In genomic region chr19:42074513-42075363, GRCh38 we compare ENCODE assay signal across 8 cellular contexts. TPM values are rescaled to one million over a fixed set of nuclear protein-coding genes. Genes with fewer than 3 reads are reported as not detected.
DNase-seq lines count a peak whose midpoint lies in the region; ATAC-seq, FAIRE-seq and TF ChIP-seq lines count a peak whose summit lies in the region.

No MANE protein-coding gene starts in this region.

- H4K20me1 ChIP-seq in OCI-LY1 (ENCODE audit: insufficient read depth, low read length) (no peaks in the 10 kb centered on the region), mammary epithelial cell (ENCODE audit: insufficient read depth, low read length) (no peaks in the 10 kb centered on the region)

- peak overlapping the region; percentile 94 for H4K8ac ChIP-seq in mesenchymal stem cell (ENCODE audit: low read length)

- H2AK5ac ChIP-seq in mesenchymal stem cell (ENCODE audit: low read length, severe bottlenecking) = peak overlapping the region; percentile 69

- BruUV-seq in mammary epithelial cell (replicated peaks; lab: Mats Ljungman, UMichigan) = no TSS peak

- TF ChIP-seq CTCF in GM06990 (IDR thresholded peaks at IDR 0.05; ENCODE audit: insufficient read depth, low read length, poor library complexity, severe bottlenecking) (no peak), OCI-LY1 (IDR thresholded peaks at IDR 0.05; ENCODE audit: low read length) (no peak), mammary epithelial cell (conservative IDR thresholded peaks at IDR 0.05 in 1 of 2, IDR thresholded peaks at IDR 0.05 in 1 of 2; ENCODE audit: extremely low read depth in 1 of 2, insufficient read depth in 1 of 2, low read depth in 1 of 2, low read length in 2 of 2) (no peak)

- peak overlapping the region in 1 of 2 experiments; percentile 78 for H2BK12ac ChIP-seq in mesenchymal stem cell (ENCODE audit: low read length in 2 of 2)

- H3K4me3 ChIP-seq in GM06990 (replicated peaks; ENCODE audit: low read depth, low read length) (peak overlapping the region; percentile 96), OCI-LY1 (ENCODE audit: low read depth, low read length, poor library complexity, severe bottlenecking) (peak overlapping the region; percentile 72), mammary epithelial cell (replicated peaks in 1 of 3; ENCODE audit: insufficient read depth in 1 of 3, low read depth in 2 of 3, low read length in 3 of 3) (peak overlapping the region; percentile 54 to 72 (median 68)), mesenchymal stem cell (ENCODE audit: insufficient read depth in 1 of 2, low read depth in 1 of 2, low read length in 2 of 2) (peak overlapping the region in 1 of 2 experiments; percentile 82)

- H3K79me1 ChIP-seq in mesenchymal stem cell (replicated peaks; ENCODE audit: low read length, poor library complexity, severe bottlenecking) = peaks cover 7% of the 10 kb centered on the region

- H3K4me1 ChIP-seq in OCI-LY1 (ENCODE audit: insufficient read depth, low read length, severe bottlenecking) (peaks cover 22% of the 10 kb centered on the region), mammary epithelial cell (ENCODE audit: insufficient read depth, low read length) (peaks cover 28% of the 10 kb centered on the region), mesenchymal stem cell (ENCODE audit: control insufficient read depth, insufficient read depth, low read depth, low read length) (peaks cover 27% of the 10 kb centered on the region)

- dilution Hi-C loops in mammary epithelial cell (cut with HindIII; ENCODE audit: low sequenced_read_pairs) = no loop called here

- intact Hi-C loops in mammary epithelial cell (cut with micrococcal nuclease) = loop anchor here (1.0 to 5.0 kb wide), 3 partner anchors 23 to 187 kb away; partner anchors contain the start of gene RABAC1

- H3K9ac ChIP-seq in OCI-LY1 (ENCODE audit: low read length) = peak overlapping the region; percentile 90
- H3K9ac ChIP-seq in mammary epithelial cell (ENCODE audit: insufficient read depth, low read length) = peak overlapping the region; percentile 98
- H3K9ac ChIP-seq in mesenchymal stem cell (ENCODE audit: low read length) = peak overlapping the region; percentile 96

- H2BK15ac ChIP-seq in mesenchymal stem cell (ENCODE audit: low read depth, poor library complexity, severe bottlenecking) = no peak overlapping the region

- H4K91ac ChIP-seq in mesenchymal stem cell (ENCODE audit: low read length) = peak overlapping the region; percentile 70

- no peak for FAIRE-seq in urothelium cell line (lab: Jason Lieb, UNC)

- no peak overlapping the region for H2AFZ ChIP-seq in OCI-LY1 (ENCODE audit: low read length)
- peak overlapping the region; percentile 88 for H2AFZ ChIP-seq in mammary epithelial cell (ENCODE audit: low read depth, low read length)
- H2AFZ ChIP-seq in mesenchymal stem cell (ENCODE audit: low read depth, low read length) = no peak overlapping the region

- no peak overlapping the region for H3K23ac ChIP-seq in mesenchymal stem cell (ENCODE audit: low read length in 2 of 2)

- H3K79me2 ChIP-seq in OCI-LY1 (ENCODE audit: insufficient read depth, low read length) = peaks cover 21% of the 10 kb centered on the region
- H3K79me2 ChIP-seq in mammary epithelial cell (ENCODE audit: insufficient read depth, low read length) = peaks cover 38% of the 10 kb centered on the region

- no peaks in the 10 kb centered on the region for H3K27me3 ChIP-seq in GM06990 (replicated peaks; ENCODE audit: control insufficient read depth, insufficient read depth, low read length)
- H3K27me3 ChIP-seq in OCI-LY1 (ENCODE audit: insufficient read depth, low read length) = no peaks in the 10 kb centered on the region
- H3K27me3 ChIP-seq in mammary epithelial cell (ENCODE audit: insufficient read depth, low read length) = no peaks in the 10 kb centered on the region
- H3K27me3 ChIP-seq in mesenchymal stem cell (ENCODE audit: control insufficient read depth in 1 of 2, insufficient read depth in 1 of 2, low read length in 2 of 2) = peaks cover 11 to 13% of the 10 kb centered on the region in 2 experiments

- no peaks in the 10 kb centered on the region for H3K9me2 ChIP-seq in OCI-LY1 (ENCODE audit: low read depth, low read length)

- H3K9me3 ChIP-seq in OCI-LY1 (ENCODE audit: low read length) (no peaks in the 10 kb centered on the region), mammary epithelial cell (replicated peaks; ENCODE audit: insufficient read depth, low read length) (no peaks in the 10 kb centered on the region), mesenchymal stem cell (ENCODE audit: control insufficient read depth, low read length) (no peaks in the 10 kb centered on the region)

- H3K4ac ChIP-seq in mesenchymal stem cell (ENCODE audit: low read depth in 1 of 2, low read length in 2 of 2) = peak overlapping the region; percentile 86 to 97

- H3K18ac ChIP-seq in mesenchymal stem cell (ENCODE audit: low read depth in 1 of 2, low read length in 2 of 2) = peak overlapping the region; percentile 78 to 96

- in situ Hi-C loops in mammary epithelial cell (cut with MboI; ENCODE audit: low sequenced_read_pairs in 2 of 2) = no loop called here

- CTCF ChIA-PET in mammary epithelial cell (lab: Charles Lee; ENCODE audit: low non-redundant PET) = no interaction called here

- no peak overlapping the region for H2BK5ac ChIP-seq in mesenchymal stem cell (ENCODE audit: low read depth, low read length, poor library complexity, severe bottlenecking)

- ATAC-seq in GM18517 (IDR thresholded peaks at IDR 0.05; ENCODE audit: unreplicated experiment) = no peak

- no peaks in the 10 kb centered on the region for H3F3A ChIP-seq in OCI-LY1 (ENCODE audit: insufficient read depth, low read length)

- H3K4me2 ChIP-seq in OCI-LY1 (ENCODE audit: low read length) (peak overlapping the region; percentile 88), mammary epithelial cell (ENCODE audit: insufficient read depth, low read depth, low read length) (peak overlapping the region; percentile 70), mesenchymal stem cell (ENCODE audit: low read length, poor library complexity, severe bottlenecking) (peak overlapping the region; percentile 51)

- H3K27ac ChIP-seq in OCI-LY1 (ENCODE audit: low read depth, low read length, poor library complexity, severe bottlenecking) (peak overlapping the region; percentile 69), mammary epithelial cell (ENCODE audit: insufficient read depth, low read depth, low read length) (peak overlapping the region; percentile 94), mesenchymal stem cell (ENCODE audit: low read length, poor library complexity, severe bottlenecking) (no peak overlapping the region)

- DNase-seq in GM06990 (ENCODE audit: extremely low read depth, insufficient read length) (peak; percentile 44), mammary epithelial cell (no peak), mesenchymal stem cell (no peak), urothelium cell line (ENCODE audit: low spot score) (peak; percentile 42), NCI-H226 (no peak), NCI-H1048 (lab: John Stamatoyannopoulos, UW) (no peak)

- no peak overlapping the region for H2BK120ac ChIP-seq in mesenchymal stem cell (ENCODE audit: low read depth, low read length)

- H3K14ac ChIP-seq in mesenchymal stem cell (ENCODE audit: low read length in 2 of 2) = no peak overlapping the region

- peaks cover 14% of the 10 kb centered on the region for H3K36me3 ChIP-seq in GM06990 (ENCODE audit: control insufficient read depth, insufficient read depth, low read length)
- peaks cover 20% of the 10 kb centered on the region for H3K36me3 ChIP-seq in OCI-LY1 (ENCODE audit: insufficient read depth, low read length)
- peaks cover 14% of the 10 kb centered on the region for H3K36me3 ChIP-seq in mammary epithelial cell (ENCODE audit: insufficient read depth, low read length)
- peaks cover 14% of the 10 kb centered on the region in 2 experiments for H3K36me3 ChIP-seq in mesenchymal stem cell (ENCODE audit: control insufficient read depth in 1 of 2, insufficient read depth in 2 of 2, low read depth in 1 of 2, low read length in 2 of 2)

- 82% methylated on average over 12 of the region's 27 CpGs for WGBS in mammary epithelial cell (ENCODE audit: low coverage, missing lambda C conversion rate)
- 89% methylated on average over 27 of the region's 27 CpGs for WGBS in mesenchymal stem cell

RNA-seq across cellular contexts. Expression of gene ZNF574, which starts 1.2 kb away (rescaled TPM):
- 10 to 100 TPM; 16.8 to 19.7 TPM for total RNA-seq in mammary epithelial cell
- 16.6 TPM for polyA plus RNA-seq in mammary epithelial cell
- 20.6 TPM for polyA minus RNA-seq in mammary epithelial cell
- 6.0 TPM for polyA plus RNA-seq in mesenchymal stem cell (2013, experiment 1 of 2)
- polyA plus RNA-seq in mesenchymal stem cell (2013, experiment 2 of 2) = 6.3 TPM

RNA-seq across cellular contexts. Expression of gene GRIK5, which starts 4.7 kb away (rescaled TPM):
- total RNA-seq in mammary epithelial cell = under 1 TPM in 1 of 2 donors, not detected in 1; 0.45 TPM
- polyA plus RNA-seq in mammary epithelial cell = 0.08 TPM
- polyA minus RNA-seq in mammary epithelial cell = not detected
- polyA plus RNA-seq in mesenchymal stem cell (2013, experiment 1 of 2) = 0.12 TPM
- polyA plus RNA-seq in mesenchymal stem cell (2013, experiment 2 of 2) = 0.07 TPM

RNA-seq across cellular contexts. Expression of gene POU2F2, which starts 57.5 kb away (rescaled TPM):
- total RNA-seq in mammary epithelial cell = 10 to 100 TPM in 1 of 2 donors, under 1 TPM in 1; 0.83 to 12.5 TPM
- 1.3 TPM for polyA plus RNA-seq in mammary epithelial cell
- polyA minus RNA-seq in mammary epithelial cell = not detected
- 10.3 TPM for polyA plus RNA-seq in mesenchymal stem cell (2013, experiment 1 of 2)
- 9.3 TPM for polyA plus RNA-seq in mesenchymal stem cell (2013, experiment 2 of 2)

Comparison
In these comparisons a context has a peak if more than half of its experiments do, and no peak if none do; other contexts are left out.
1. DNase-seq: peak in GM06990 (single experiment) and urothelium cell line (single experiment); none in mammary epithelial cell (single experiment), mesenchymal stem cell (single experiment), NCI-H226 (single experiment) and NCI-H1048 (single experiment).
2. Peak in every context shown above with its lines, with median percentiles within 50 percentile points of each other: H3K4me2 ChIP-seq and H3K9ac ChIP-seq.